1 cellular context compared by ENCODE assay signal in the genomic region with DNA sequence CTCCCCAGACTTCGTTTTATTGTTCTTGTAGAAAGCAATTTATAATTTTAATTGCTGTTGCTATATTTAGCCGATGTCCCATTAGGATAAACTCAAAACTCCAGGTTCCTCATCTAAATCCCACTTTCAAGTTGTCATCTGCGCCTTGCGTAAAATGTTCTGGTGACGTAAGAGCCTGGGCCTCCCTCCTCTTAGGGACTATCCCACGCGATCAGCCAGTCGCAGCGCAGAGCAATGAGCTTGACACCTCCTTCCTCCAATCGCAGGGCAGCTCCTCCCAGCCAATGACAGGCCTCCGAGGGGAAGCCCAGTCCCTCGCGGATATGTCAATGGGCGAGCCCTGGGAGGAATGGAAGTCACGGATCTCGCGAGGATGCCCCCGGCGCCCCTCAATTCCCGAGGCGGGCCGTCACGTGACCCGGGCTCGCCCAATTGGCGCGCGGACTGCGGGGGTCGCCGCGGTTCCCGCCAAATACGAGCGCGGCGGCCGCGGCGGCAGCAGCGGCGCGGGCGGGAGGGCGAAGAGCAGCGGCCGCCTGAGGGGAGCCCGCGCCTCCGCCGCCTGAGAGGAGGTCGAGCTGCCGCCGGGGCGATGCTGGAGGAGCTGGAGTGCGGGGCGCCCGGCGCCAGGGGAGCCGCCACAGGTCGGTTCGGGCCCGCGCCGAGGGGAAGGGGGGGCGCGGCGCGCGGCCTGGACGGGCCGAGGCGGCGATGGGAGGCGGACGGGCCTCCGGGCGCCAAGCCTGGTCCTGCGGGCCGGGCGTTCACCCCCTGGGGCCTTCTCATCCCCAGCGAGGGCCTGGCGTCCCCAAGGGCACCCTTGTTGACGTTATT.
TF ChIP-seq lines count a peak whose summit lies in the region.

Gene CHAF1A (plus strand): TSS at position 470 of the 834 bp plus-strand sequence. CDS start 123 bp downstream, at position 593.

TF ChIP-seq in WTC11, 78 proteins besides CTCF, POLR2A, EP300 and RAD21 (continued from another document and continues in another):
- TF ChIP-seq, protein P1, sequence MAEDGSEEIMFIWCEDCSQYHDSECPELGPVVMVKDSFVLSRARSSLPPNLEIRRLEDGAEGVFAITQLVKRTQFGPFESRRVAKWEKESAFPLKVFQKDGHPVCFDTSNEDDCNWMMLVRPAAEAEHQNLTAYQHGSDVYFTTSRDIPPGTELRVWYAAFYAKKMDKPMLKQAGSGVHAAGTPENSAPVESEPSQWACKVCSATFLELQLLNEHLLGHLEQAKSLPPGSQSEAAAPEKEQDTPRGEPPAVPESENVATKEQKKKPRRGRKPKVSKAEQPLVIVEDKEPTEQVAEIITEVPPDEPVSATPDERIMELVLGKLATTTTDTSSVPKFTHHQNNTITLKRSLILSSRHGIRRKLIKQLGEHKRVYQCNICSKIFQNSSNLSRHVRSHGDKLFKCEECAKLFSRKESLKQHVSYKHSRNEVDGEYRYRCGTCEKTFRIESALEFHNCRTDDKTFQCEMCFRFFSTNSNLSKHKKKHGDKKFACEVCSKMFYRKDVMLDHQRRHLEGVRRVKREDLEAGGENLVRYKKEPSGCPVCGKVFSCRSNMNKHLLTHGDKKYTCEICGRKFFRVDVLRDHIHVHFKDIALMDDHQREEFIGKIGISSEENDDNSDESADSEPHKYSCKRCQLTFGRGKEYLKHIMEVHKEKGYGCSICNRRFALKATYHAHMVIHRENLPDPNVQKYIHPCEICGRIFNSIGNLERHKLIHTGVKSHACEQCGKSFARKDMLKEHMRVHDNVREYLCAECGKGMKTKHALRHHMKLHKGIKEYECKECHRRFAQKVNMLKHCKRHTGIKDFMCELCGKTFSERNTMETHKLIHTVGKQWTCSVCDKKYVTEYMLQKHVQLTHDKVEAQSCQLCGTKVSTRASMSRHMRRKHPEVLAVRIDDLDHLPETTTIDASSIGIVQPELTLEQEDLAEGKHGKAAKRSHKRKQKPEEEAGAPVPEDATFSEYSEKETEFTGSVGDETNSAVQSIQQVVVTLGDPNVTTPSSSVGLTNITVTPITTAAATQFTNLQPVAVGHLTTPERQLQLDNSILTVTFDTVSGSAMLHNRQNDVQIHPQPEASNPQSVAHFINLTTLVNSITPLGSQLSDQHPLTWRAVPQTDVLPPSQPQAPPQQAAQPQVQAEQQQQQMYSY (CRISPR knock-in tag; IDR thresholded peaks at IDR 0.05), result no peak
- TF ChIP-seq, protein P2, sequence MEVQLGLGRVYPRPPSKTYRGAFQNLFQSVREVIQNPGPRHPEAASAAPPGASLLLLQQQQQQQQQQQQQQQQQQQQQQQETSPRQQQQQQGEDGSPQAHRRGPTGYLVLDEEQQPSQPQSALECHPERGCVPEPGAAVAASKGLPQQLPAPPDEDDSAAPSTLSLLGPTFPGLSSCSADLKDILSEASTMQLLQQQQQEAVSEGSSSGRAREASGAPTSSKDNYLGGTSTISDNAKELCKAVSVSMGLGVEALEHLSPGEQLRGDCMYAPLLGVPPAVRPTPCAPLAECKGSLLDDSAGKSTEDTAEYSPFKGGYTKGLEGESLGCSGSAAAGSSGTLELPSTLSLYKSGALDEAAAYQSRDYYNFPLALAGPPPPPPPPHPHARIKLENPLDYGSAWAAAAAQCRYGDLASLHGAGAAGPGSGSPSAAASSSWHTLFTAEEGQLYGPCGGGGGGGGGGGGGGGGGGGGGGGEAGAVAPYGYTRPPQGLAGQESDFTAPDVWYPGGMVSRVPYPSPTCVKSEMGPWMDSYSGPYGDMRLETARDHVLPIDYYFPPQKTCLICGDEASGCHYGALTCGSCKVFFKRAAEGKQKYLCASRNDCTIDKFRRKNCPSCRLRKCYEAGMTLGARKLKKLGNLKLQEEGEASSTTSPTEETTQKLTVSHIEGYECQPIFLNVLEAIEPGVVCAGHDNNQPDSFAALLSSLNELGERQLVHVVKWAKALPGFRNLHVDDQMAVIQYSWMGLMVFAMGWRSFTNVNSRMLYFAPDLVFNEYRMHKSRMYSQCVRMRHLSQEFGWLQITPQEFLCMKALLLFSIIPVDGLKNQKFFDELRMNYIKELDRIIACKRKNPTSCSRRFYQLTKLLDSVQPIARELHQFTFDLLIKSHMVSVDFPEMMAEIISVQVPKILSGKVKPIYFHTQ (CRISPR knock-in tag; IDR thresholded peaks at IDR 0.05), result no peak
- TF ChIP-seq ZNF317 (CRISPR knock-in tag; IDR thresholded peaks at IDR 0.05; ENCODE audit: borderline replicate concordance, low read depth) (0 out of 2 replicates have a peak, but pooled peaks have one; percentile 22), RELA (CRISPR knock-in tag; IDR thresholded peaks at IDR 0.05; ENCODE audit: borderline replicate concordance) (no peak), ZNF263 (CRISPR knock-in tag; IDR thresholded peaks at IDR 0.05; ENCODE audit: low read depth) (no peak), GABPB1 (CRISPR knock-in tag; IDR thresholded peaks at IDR 0.05) (peak; percentile 49; the same call in 1 of the 2 replicates), EMX1 (CRISPR knock-in tag; IDR thresholded peaks at IDR 0.05) (no peak), ATF2 (CRISPR knock-in tag; IDR thresholded peaks at IDR 0.05; ENCODE audit: borderline replicate concordance, low read depth) (no peak), RORB (CRISPR knock-in tag; IDR thresholded peaks at IDR 0.05) (no peak), PRRX2 (CRISPR knock-in tag; IDR thresholded peaks at IDR 0.05) (no peak), TEAD1 (CRISPR knock-in tag; IDR thresholded peaks at IDR 0.05) (0 out of 2 replicates have a peak, but pooled peaks have one; percentile 15), KAT7 (CRISPR knock-in tag; IDR thresholded peaks at IDR 0.05; ENCODE audit: borderline replicate concordance) (peak; percentile 70; the same call in 1 of the 2 replicates), MYBL2 (CRISPR knock-in tag; IDR thresholded peaks at IDR 0.05) (peak; percentile 29; the same call in 1 of the 2 replicates), NFE2L1 (CRISPR knock-in tag; IDR thresholded peaks at IDR 0.05) (no peak), OVOL2 (CRISPR knock-in tag; IDR thresholded peaks at IDR 0.05; ENCODE audit: borderline replicate concordance) (no peak), TEAD4 (CRISPR knock-in tag; IDR thresholded peaks at IDR 0.05) (no peak), NFYB (CRISPR knock-in tag; conservative IDR thresholded peaks at IDR 0.05; ENCODE audit: low read depth) (peak; percentile 97), HMGXB4 (CRISPR knock-in tag; IDR thresholded peaks at IDR 0.05) (no peak), ERG (CRISPR knock-in tag; IDR thresholded peaks at IDR 0.05) (no peak), ZNF425 (CRISPR knock-in tag; conservative IDR thresholded peaks at IDR 0.05) (no peak), ZBTB43 (CRISPR knock-in tag; IDR thresholded peaks at IDR 0.05) (no peak), ZSCAN18 (CRISPR knock-in tag; IDR thresholded peaks at IDR 0.05) (no peak), ZNF512 (CRISPR knock-in tag; IDR thresholded peaks at IDR 0.05; ENCODE audit: borderline replicate concordance) (no peak), JAZF1 (CRISPR knock-in tag; IDR thresholded peaks at IDR 0.05) (no peak), ZNF219 (CRISPR knock-in tag; IDR thresholded peaks at IDR 0.05; ENCODE audit: borderline replicate concordance) (no peak), ATF1 (CRISPR knock-in tag; IDR thresholded peaks at IDR 0.05) (no peak), HMGA2 (CRISPR knock-in tag; IDR thresholded peaks at IDR 0.05) (no peak)
- TF ChIP-seq, protein P3, sequence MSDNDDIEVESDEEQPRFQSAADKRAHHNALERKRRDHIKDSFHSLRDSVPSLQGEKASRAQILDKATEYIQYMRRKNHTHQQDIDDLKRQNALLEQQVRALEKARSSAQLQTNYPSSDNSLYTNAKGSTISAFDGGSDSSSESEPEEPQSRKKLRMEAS (CRISPR knock-in tag; IDR thresholded peaks at IDR 0.05), result peak; percentile 80; the same call in 1 of the 2 replicates
- TF ChIP-seq, protein P4, sequence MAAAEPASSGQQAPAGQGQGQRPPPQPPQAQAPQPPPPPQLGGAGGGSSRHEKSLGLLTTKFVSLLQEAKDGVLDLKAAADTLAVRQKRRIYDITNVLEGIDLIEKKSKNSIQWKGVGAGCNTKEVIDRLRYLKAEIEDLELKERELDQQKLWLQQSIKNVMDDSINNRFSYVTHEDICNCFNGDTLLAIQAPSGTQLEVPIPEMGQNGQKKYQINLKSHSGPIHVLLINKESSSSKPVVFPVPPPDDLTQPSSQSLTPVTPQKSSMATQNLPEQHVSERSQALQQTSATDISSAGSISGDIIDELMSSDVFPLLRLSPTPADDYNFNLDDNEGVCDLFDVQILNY (CRISPR knock-in tag; IDR thresholded peaks at IDR 0.05), result peak; percentile 98
- TF ChIP-seq, protein P5, sequence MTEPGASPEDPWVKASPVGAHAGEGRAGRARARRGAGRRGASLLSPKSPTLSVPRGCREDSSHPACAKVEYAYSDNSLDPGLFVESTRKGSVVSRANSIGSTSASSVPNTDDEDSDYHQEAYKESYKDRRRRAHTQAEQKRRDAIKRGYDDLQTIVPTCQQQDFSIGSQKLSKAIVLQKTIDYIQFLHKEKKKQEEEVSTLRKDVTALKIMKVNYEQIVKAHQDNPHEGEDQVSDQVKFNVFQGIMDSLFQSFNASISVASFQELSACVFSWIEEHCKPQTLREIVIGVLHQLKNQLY (CRISPR knock-in tag; IDR thresholded peaks at IDR 0.05), result no peak
